8 cellular contexts compared by ENCODE assay signal in genomic region chr17:49217651-49218413, GRCh38. TPM values are rescaled to one million over a fixed set of nuclear protein-coding genes. Genes with fewer than 3 reads are reported as not detected.
DNase-seq lines count a peak whose midpoint lies in the region; ATAC-seq and TF ChIP-seq lines count a peak whose summit lies in the region.

No MANE protein-coding gene starts in this region.

- no peak overlapping the region for H3K4me3 ChIP-seq in right atrium auricular region
- H3K4me3 ChIP-seq in stomach, result peak overlapping the region in 1 of 4 donors; percentile 6

- TF ChIP-seq EP300 in stomach (IDR thresholded peaks at IDR 0.05), result no peak

- peak overlapping the region; percentile 31 to 40 for H3K27ac ChIP-seq in right atrium auricular region
- H3K27ac ChIP-seq in stomach, result peak overlapping the region; percentile 10 to 73 (median 55)

- H3K36me3 ChIP-seq in right atrium auricular region (no peaks in the 10 kb centered on the region), stomach (peaks cover 0 to 4% (median 0%) of the 10 kb centered on the region in 4 donors)

- intact Hi-C loops in stomach (cut with DNase I; ENCODE audit: low total_unique reads), result no loop called here

- WGBS in stomach, 5 donors, result 61 to 74% (median 69%) methylated on average over 16 to 17 of the region's 17 CpGs

- TF ChIP-seq POLR2A in stomach (IDR thresholded peaks at IDR 0.05), result no peak

- peak; percentile 53 for ATAC-seq in GM18909 (IDR thresholded peaks at IDR 0.05; ENCODE audit: poor library complexity, unreplicated experiment)
- peak; percentile 52 for ATAC-seq in HG03354 (IDR thresholded peaks at IDR 0.05; ENCODE audit: poor library complexity, severe bottlenecking, unreplicated experiment)
- ATAC-seq in HG03378 (IDR thresholded peaks at IDR 0.05; ENCODE audit: unreplicated experiment), result no peak

- H3K9me3 ChIP-seq in right atrium auricular region, result no peaks in the 10 kb centered on the region
- no peaks in the 10 kb centered on the region for H3K9me3 ChIP-seq in stomach

- DNase-seq in activated CD4-positive, alpha-beta T cell treated with anti-CD3 and anti-CD28 coated beads, Interleukin-2, amount 50 U/mL, for 48 hours, result peak; percentile 42 to 54
- DNase-seq in right atrium auricular region (ENCODE audit: low spot score) (peak; percentile 65), stomach (peak; percentile 49), SHP77 treated with DMSO at 0.1 percent for 48 hours (lab: John Stamatoyannopoulos, UW) (no peak), COLO668 (lab: John Stamatoyannopoulos, UW; ENCODE audit: unreplicated experiment) (no peak)

- TF ChIP-seq CTCF in right atrium auricular region (IDR thresholded peaks at IDR 0.05) (no peak), stomach (IDR thresholded peaks at IDR 0.05) (no peak)

- H3K27me3 ChIP-seq in right atrium auricular region, result no peaks in the 10 kb centered on the region
- peaks cover 5 to 55% (median 20%) of the 10 kb centered on the region in 3 donors for H3K27me3 ChIP-seq in stomach

- H3K4me1 ChIP-seq in right atrium auricular region, result peaks cover 0 to 53% of the 10 kb centered on the region in 2 donors
- H3K4me1 ChIP-seq in stomach, result peaks cover 10 to 69% (median 33%) of the 10 kb centered on the region in 4 donors

RNA-seq across cellular contexts. Expression of gene ABI3, which starts 7.3 kb away (rescaled TPM):
- total RNA-seq in right atrium auricular region (1 to 10 TPM; 6.7 to 8.2 TPM), stomach (10 to 100 TPM in 2 of 5 donors, 1 to 10 TPM in 3; 1.3 to 72.4 (median 3.1) TPM)
- polyA plus RNA-seq in stomach, result 1 to 10 TPM; 4.1 to 9.9 (median 9.5) TPM

RNA-seq across cellular contexts. Expression of gene GNGT2, which starts 7.5 kb away (rescaled TPM):
- total RNA-seq in right atrium auricular region (1 to 10 TPM in 1 of 2 donors, under 1 TPM in 1; 0.90 to 1.4 TPM), stomach (100 to 1,000 TPM in 1 of 5 donors, 1 to 10 TPM in 2, not detected in 2; 1.6 to 134 (median 1.7) TPM)
- 1 to 10 TPM; 2.7 to 2.9 (median 2.9) TPM for polyA plus RNA-seq in stomach

RNA-seq across cellular contexts. Expression of gene PHOSPHO1, which starts 12.8 kb away (rescaled TPM):
- total RNA-seq in right atrium auricular region, result 1 to 10 TPM in 1 of 2 donors, under 1 TPM in 1; 0.56 to 2.2 TPM
- total RNA-seq in stomach, result 1 to 10 TPM in 2 of 5 donors, not detected in 3; 1.7 to 7.7 TPM
- polyA plus RNA-seq in stomach, result under 1 TPM in 1 of 3 donors, not detected in 2; 0.35 TPM

Comparison
In these comparisons a context has a peak if more than half of its experiments do, and no peak if none do; other contexts are left out.
1. DNase-seq: peak in activated CD4-positive, alpha-beta T cell treated with anti-CD3 and anti-CD28 coated beads, Interleukin-2, amount 50 U/mL, for 48 hours (2 of 2), right atrium auricular region (single experiment) and stomach (single experiment); none in SHP77 treated with DMSO at 0.1 percent for 48 hours (single experiment) and COLO668 (single experiment).